25 cellular contexts compared by ENCODE assay signal in the genomic region with DNA sequence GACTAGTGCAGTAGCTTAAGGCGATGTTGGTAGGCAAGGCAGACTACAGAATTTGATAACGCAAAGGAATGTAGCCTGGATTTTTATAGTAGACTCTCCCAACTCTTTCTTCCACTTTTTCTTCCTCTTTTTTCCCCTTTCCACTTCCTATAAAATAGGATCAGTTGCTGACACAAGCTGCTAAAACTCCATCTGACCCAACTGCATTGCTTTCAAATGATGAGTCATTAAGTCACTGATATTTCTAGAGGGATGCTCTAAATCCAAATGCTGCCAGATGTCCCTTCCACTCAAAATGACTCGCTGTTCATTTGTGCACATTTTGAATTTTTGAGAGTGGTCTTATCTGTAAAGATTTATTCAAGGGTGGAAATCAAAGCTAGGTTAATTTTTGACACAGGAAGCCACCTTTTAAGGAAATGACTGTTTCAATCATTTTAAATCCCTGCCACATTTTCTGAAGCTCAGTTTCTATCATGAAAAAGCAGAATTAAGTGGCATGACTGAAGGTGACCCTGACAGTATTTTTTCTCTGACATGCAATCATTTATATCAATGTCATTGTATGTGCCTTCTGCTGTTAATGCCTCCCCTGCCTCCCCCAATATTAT. TPM values are rescaled to one million over a fixed set of nuclear protein-coding genes. Genes with fewer than 3 reads are reported as not detected.
DNase-seq lines count a peak whose midpoint lies in the region; ATAC-seq, FAIRE-seq and TF ChIP-seq lines count a peak whose summit lies in the region.
"Had no signal": no experiment of that assay in that cellular context is flagged by ENCODE, and none has a peak within 500 bp of the region (broad histone marks: within the 10 kb centered on the region; RNA-seq: fewer than 3 reads in every experiment).

No MANE protein-coding gene starts in this region.

- no peak overlapping the region for H3K14ac ChIP-seq in IMR-90 (replicated peaks; ENCODE audit: low read depth, low read length)

- H3K9me3 ChIP-seq in IMR-90 (ENCODE audit: control insufficient read depth, insufficient read depth, low read length), result no peaks in the 10 kb centered on the region
- H3K9me3 ChIP-seq in OCI-LY3 (ENCODE audit: insufficient read depth, low read length), result no peaks in the 10 kb centered on the region
- H3K9me3 ChIP-seq: breast epithelium, colonic mucosa, esophagus squamous epithelium, testis had no signal

- no peak for TF ChIP-seq POLR2A in IMR-90 (IDR thresholded peaks at IDR 0.05; ENCODE audit: low read depth, low read length)

- H4K20me1 ChIP-seq in IMR-90 (ENCODE audit: insufficient read depth, low read length) (no peaks in the 10 kb centered on the region), OCI-LY3 (ENCODE audit: insufficient read depth, low read length) (no peaks in the 10 kb centered on the region)

- H4K5ac ChIP-seq in IMR-90 (ENCODE audit: low read depth, low read length), result no peak overlapping the region

- H3K36me3 ChIP-seq in IMR-90 (ENCODE audit: control insufficient read depth, insufficient read depth, low read length), result no peaks in the 10 kb centered on the region
- no peaks in the 10 kb centered on the region for H3K36me3 ChIP-seq in OCI-LY3 (replicated peaks; ENCODE audit: low read depth, low read length)
- H3K36me3 ChIP-seq: breast epithelium, colonic mucosa, esophagus squamous epithelium had no signal

- H3K23ac ChIP-seq in IMR-90 (ENCODE audit: low read depth, low read length), result no peak overlapping the region

- no peak overlapping the region for H3K9ac ChIP-seq in IMR-90 (ENCODE audit: low read depth, low read length)
- no peak overlapping the region for H3K9ac ChIP-seq in OCI-LY3 (ENCODE audit: low read length)

- CTCF ChIA-PET in IMR-90 (lab: Yijun Ruan, JAX), result no interaction called here

- no peak overlapping the region for H3K4ac ChIP-seq in IMR-90 (ENCODE audit: low read depth, low read length)

- dilution Hi-C loops in IMR-90 (cut with HindIII; ENCODE audit: low sequenced_read_pairs, unreplicated experiment), result no loop called here

- WGBS in IMR-90 (ENCODE audit: extremely low coverage in 2 of 2, insufficient read length in 1 of 2), 2 experiments, result no CpG with 5 or more reads among the region's 3 CpGs

- no peaks in the 10 kb centered on the region for H3K79me1 ChIP-seq in IMR-90 (ENCODE audit: low read depth in 1 of 2, low read length in 2 of 2)

- no peaks in the 10 kb centered on the region for H3K4me1 ChIP-seq in IMR-90 (ENCODE audit: control insufficient read depth, insufficient read depth, low read length)
- peaks cover 38% of the 10 kb centered on the region for H3K4me1 ChIP-seq in OCI-LY3 (ENCODE audit: low read length)
- H3K4me1 ChIP-seq: breast epithelium, colonic mucosa, testis had no signal

- no peak overlapping the region for H3K27ac ChIP-seq in IMR-90 (ENCODE audit: insufficient read depth, low read length)
- peak overlapping the region; percentile 17; the same call in 1 of the 2 replicates for H3K27ac ChIP-seq in OCI-LY3 (ENCODE audit: low read length)
- H3K27ac ChIP-seq: breast epithelium, colonic mucosa, esophagus squamous epithelium, RWPE1, testis had no signal

- H3K4me2 ChIP-seq in IMR-90 (ENCODE audit: low read depth, low read length) (no peak overlapping the region), OCI-LY3 (ENCODE audit: low read length) (peak overlapping the region; percentile 66)
- H3K4me2 ChIP-seq: smooth muscle cell had no signal

- H3K27me3 ChIP-seq in IMR-90 (ENCODE audit: control insufficient read depth, insufficient read depth, low read length) (no peaks in the 10 kb centered on the region), OCI-LY3 (ENCODE audit: low read depth, low read length) (no peaks in the 10 kb centered on the region)
- H3K27me3 ChIP-seq: colonic mucosa, testis had no signal

- no peak for TF ChIP-seq RAD21 in IMR-90 (IDR thresholded peaks at IDR 0.05; ENCODE audit: low read length)

- H3K79me2 ChIP-seq in OCI-LY3 (ENCODE audit: low read length), result no peaks in the 10 kb centered on the region

- H4K91ac ChIP-seq in IMR-90 (ENCODE audit: insufficient read depth, low read depth, low read length), result no peak overlapping the region

- no peak overlapping the region for H2BK5ac ChIP-seq in IMR-90 (ENCODE audit: low read depth, low read length, poor library complexity, severe bottlenecking)

- POLR2A ChIA-PET in IMR-90 (lab: Charles Lee; ENCODE audit: unreplicated experiment), result no interaction called here

- FAIRE-seq in GM18507 (lab: Jason Lieb, UNC), result peak; percentile 74
- FAIRE-seq: K562 had no signal

- no peaks in the 10 kb centered on the region for H3K9me1 ChIP-seq in IMR-90 (ENCODE audit: insufficient read depth, low read length)

- DNase-seq in GM18507 (ENCODE audit: extremely low spot score, insufficient read length, low read depth), result no peak
- DNase-seq in IMR-90, result peak; percentile 3
- peak; percentile 61 for DNase-seq in pons (ENCODE audit: low spot score)
- no peak for DNase-seq in activated CD4-positive, alpha-beta T cell treated with anti-CD3 and anti-CD28 coated beads, Interleukin-2, amount 50 U/mL, for 48 hours
- no peak for DNase-seq in cerebellar cortex (ENCODE audit: low spot score)
- DNase-seq: activated naive CD4-positive, alpha-beta T cell; activated T-cell treated with anti-CD3 and anti-CD28 coated beads, Interleukin-2, amount 50 U/mL, for 1 hour; amniotic stem cell; colonic mucosa; DMS79; esophagus squamous epithelium; kidney glomerular epithelial cell; NCI-H1930; NCI-H2227 treated with DMSO at 0.1 percent for 48 hours; NCI-H82; nucleus accumbens; stimulated activated naive B cell treated with anti-CD40 and anti-IgM and Interleukin-4, amounts not matched to agents 10 μg/mL and 1 μg/mL and 100 μg/mL, for 72 hours; T1000; testis had no signal

- intact Hi-C loops in IMR-90 (cut with micrococcal nuclease), result no loop called here

- no peak overlapping the region for H2AK5ac ChIP-seq in IMR-90 (ENCODE audit: low read depth, low read length)

- no peak overlapping the region for H2BK20ac ChIP-seq in IMR-90 (ENCODE audit: low read depth, low read length)

- no peak overlapping the region for H2BK120ac ChIP-seq in IMR-90 (ENCODE audit: low read depth, low read length)

- H3K4me3 ChIP-seq in IMR-90 (ENCODE audit: insufficient read depth, low read depth, low read length) (no peak overlapping the region), OCI-LY3 (ENCODE audit: low read length) (peak overlapping the region; percentile 8; the same call in 1 of the 2 replicates)
- H3K4me3 ChIP-seq: breast epithelium, colonic mucosa, esophagus squamous epithelium, K562, smooth muscle cell, testis had no signal

- TF ChIP-seq CTCF in IMR-90 (conservative IDR thresholded peaks at IDR 0.05; ENCODE audit: low read depth, low read length) (no peak), OCI-LY3 (IDR thresholded peaks at IDR 0.05; ENCODE audit: low read depth, low read length) (no peak)

- no peak overlapping the region for H2AFZ ChIP-seq in IMR-90 (replicated peaks; ENCODE audit: low read length, poor library complexity)
- H2AFZ ChIP-seq in OCI-LY3 (ENCODE audit: low read depth, low read length), result no peak overlapping the region

- no peak for ATAC-seq in IMR-90 (ENCODE audit: low read depth)
- ATAC-seq in GM18873 (IDR thresholded peaks at IDR 0.05; ENCODE audit: low FRiP score, unreplicated experiment), result no peak
- ATAC-seq: K562; stimulated activated naive B cell treated with anti-CD40 and anti-IgM and Interleukin-4, amounts not matched to agents 10 μg/mL and 1 μg/mL and 100 μg/mL, for 72 hours had no signal

- in situ Hi-C loops in IMR-90 (cut with MboI; ENCODE audit: low sequenced_read_pairs), result no loop called here

- no peak overlapping the region for H2BK15ac ChIP-seq in IMR-90 (ENCODE audit: low read depth, low read length)

- no peak overlapping the region for H4K8ac ChIP-seq in IMR-90 (ENCODE audit: low read depth in 2 of 2, low read length in 2 of 2)

- no peak overlapping the region for H2AK9ac ChIP-seq in IMR-90 (replicated peaks; ENCODE audit: low read depth, low read length, poor library complexity)

- H3K56ac ChIP-seq in IMR-90 (ENCODE audit: extremely low read depth, insufficient read depth, low read length), result no peak overlapping the region

- no peak overlapping the region for H3K18ac ChIP-seq in IMR-90 (ENCODE audit: low read depth, low read length)

- BruUV-seq in IMR-90 (replicated peaks; lab: Mats Ljungman, UMichigan), result no TSS peak

TF ChIP-seq in IMR-90, 13 proteins besides CTCF, POLR2A, EP300 and RAD21 (continues in another document):
- TF ChIP-seq CEBPB (IDR thresholded peaks at IDR 0.05; ENCODE audit: low read depth, low read length), result no peak
- no peak for TF ChIP-seq SMC3 (IDR thresholded peaks at IDR 0.05; ENCODE audit: low read depth, low read length)
- TF ChIP-seq CHD1 (IDR thresholded peaks at IDR 0.05; ENCODE audit: low read depth, low read length), result no peak
- no peak for TF ChIP-seq MAZ (IDR thresholded peaks at IDR 0.05; ENCODE audit: borderline replicate concordance, low read depth, low read length)
- TF ChIP-seq NFE2L2 (IDR thresholded peaks at IDR 0.05; ENCODE audit: low read depth, low read length), result no peak
- no peak for TF ChIP-seq MXI1 (IDR thresholded peaks at IDR 0.05; ENCODE audit: borderline replicate concordance, low read depth, low read length)
- TF ChIP-seq BHLHE40 (IDR thresholded peaks at IDR 0.05; ENCODE audit: low read depth, low read length), result no peak
- no peak for TF ChIP-seq MAFK (IDR thresholded peaks at IDR 0.05; ENCODE audit: low read depth, low read length)
- no peak for TF ChIP-seq RFX5 (IDR thresholded peaks at IDR 0.05; ENCODE audit: low read depth, low read length)
- TF ChIP-seq, protein P1, sequence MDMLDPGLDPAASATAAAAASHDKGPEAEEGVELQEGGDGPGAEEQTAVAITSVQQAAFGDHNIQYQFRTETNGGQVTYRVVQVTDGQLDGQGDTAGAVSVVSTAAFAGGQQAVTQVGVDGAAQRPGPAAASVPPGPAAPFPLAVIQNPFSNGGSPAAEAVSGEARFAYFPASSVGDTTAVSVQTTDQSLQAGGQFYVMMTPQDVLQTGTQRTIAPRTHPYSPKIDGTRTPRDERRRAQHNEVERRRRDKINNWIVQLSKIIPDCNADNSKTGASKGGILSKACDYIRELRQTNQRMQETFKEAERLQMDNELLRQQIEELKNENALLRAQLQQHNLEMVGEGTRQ (IDR thresholded peaks at IDR 0.05; ENCODE audit: low read depth, low read length), result no peak
- no peak for TF ChIP-seq RCOR1 (IDR thresholded peaks at IDR 0.05; ENCODE audit: insufficient replicate concordance, low read length)

RNA-seq across cellular contexts. Expression of a gene that starts 25.8 kb away (rescaled TPM):
- total RNA-seq in IMR-90 (2012; rRNA removed), result 1.1 and 1.3 TPM in 2 replicates
- 0.53 and 0.70 TPM in 2 replicates for polyA plus RNA-seq in IMR-90 (2012; rRNA removed)
- polyA plus RNA-seq in IMR-90 (2012; cell fraction: cytosol; rRNA removed), result 0.25 and 0.26 TPM in 2 replicates
- 0.88 and 2.3 TPM in 2 replicates for polyA plus RNA-seq in IMR-90 (2012; cell fraction: nucleus; rRNA removed; ENCODE audit: low replicate concordance)

Comparison
In these comparisons a context has a peak if more than half of its experiments do, and no peak if none do; other contexts are left out.
1. DNase-seq: peak in IMR-90 (single experiment) and pons (single experiment); none in GM18507 (single experiment), activated CD4-positive, alpha-beta T cell treated with anti-CD3 and anti-CD28 coated beads, Interleukin-2, amount 50 U/mL, for 48 hours (0 of 2) and cerebellar cortex (single experiment).